ENCODE assay signal across 31 cellular contexts in the genomic region with DNA sequence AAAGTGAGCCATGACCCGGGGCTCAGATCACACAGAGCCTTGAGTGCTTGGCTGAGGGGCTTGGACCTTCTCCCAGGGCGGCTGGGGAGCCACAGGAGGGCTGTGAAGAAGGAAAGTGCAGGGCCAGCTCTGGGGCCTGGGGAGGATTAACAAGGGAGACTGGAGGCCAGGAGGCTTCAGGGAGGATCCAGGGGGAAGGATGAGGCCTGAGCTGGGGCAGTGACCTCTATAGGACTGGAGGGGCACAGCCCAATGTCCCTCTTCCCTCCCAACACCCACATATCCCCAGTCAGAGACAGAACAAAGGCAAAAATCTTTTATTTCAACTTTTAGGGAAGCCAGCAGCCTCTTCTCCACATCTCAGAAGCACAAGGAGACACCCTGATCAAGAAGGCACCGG. TPM values are rescaled to one million over a fixed set of nuclear protein-coding genes. Genes with fewer than 3 reads are reported as not detected.
A peak's percentile ranks its signal among the peaks of the same experiment; 100 is the strongest.
DNase-seq lines count a peak whose midpoint lies in the region; ATAC-seq, FAIRE-seq and TF ChIP-seq lines count a peak whose summit lies in the region.
"Had no signal": no experiment of that assay in that cellular context is flagged by ENCODE, and none has a peak within 500 bp of the region (broad histone marks: within the 10 kb centered on the region; RNA-seq: fewer than 3 reads in every experiment).

No MANE protein-coding gene starts in this region.

- H2AFZ ChIP-seq in HepG2 (ENCODE audit: low read length) = no peak overlapping the region

- peaks cover 11% of the 10 kb centered on the region for H3K79me2 ChIP-seq in HepG2 (ENCODE audit: insufficient read depth, low read length)

- POLR2A ChIA-PET in HepG2 (lab: Yijun Ruan, JAX) = interaction anchor here (0.7 kb wide), 1 partner anchor 231 kb away, joined by 3 read pairs; no protein-coding TSS in a partner anchor

- in situ Hi-C loops in HepG2 (cut with HindIII; ENCODE audit: extremely low pct_ligation_motif_present, low pct_unique_long_range_greater_than_20kb) = no loop called here

- H3K36me3 ChIP-seq in HepG2 (replicated peaks in 1 of 2; ENCODE audit: control insufficient read depth in 1 of 2, insufficient read depth in 2 of 2, low read length in 2 of 2) = peaks cover 6 to 25% of the 10 kb centered on the region in 2 experiments; a peak in 3 of 5 replicates
- peaks cover 0 to 3% (median 2%) of the 10 kb centered on the region in 4 donors for H3K36me3 ChIP-seq in right lobe of liver
- peaks cover 26% of the 10 kb centered on the region for H3K36me3 ChIP-seq in SK-N-MC (ENCODE audit: insufficient read depth, low read length)
- no peaks in the 10 kb centered on the region for H3K36me3 ChIP-seq in body of pancreas (replicated peaks in 1 of 2; ENCODE audit: insufficient read depth in 1 of 2, low read depth in 2 of 2)
- H3K36me3 ChIP-seq: breast epithelium had no signal

- no TSS peak for BruUV-seq in HepG2 (replicated peaks; lab: Mats Ljungman, UMichigan)

- ATAC-seq in HepG2 (no peak), right lobe of liver (no peak), foreskin keratinocyte (no peak), body of pancreas (no peak)
- ATAC-seq: left cardiac atrium, sciatic nerve, T-cell had no signal

- H3K4me3 ChIP-seq in HepG2 (replicated peaks in 1 of 3; ENCODE audit: insufficient read depth in 1 of 3, low read depth in 2 of 3, low read length in 3 of 3) (no peak overlapping the region), right lobe of liver (no peak overlapping the region), SK-N-MC (no peak overlapping the region), body of pancreas (no peak overlapping the region)
- H3K4me3 ChIP-seq: breast epithelium, SJSA1, thyroid gland, vagina had no signal

- H3K27me3 ChIP-seq in HepG2 (ENCODE audit: control insufficient read depth in 1 of 2, insufficient read depth in 2 of 2, low read length in 2 of 2) = peaks cover 0 to 13% of the 10 kb centered on the region in 2 experiments; a peak in 3 of 5 replicates
- H3K27me3 ChIP-seq in right lobe of liver = no peaks in the 10 kb centered on the region
- peaks cover 14% of the 10 kb centered on the region for H3K27me3 ChIP-seq in foreskin keratinocyte
- H3K27me3 ChIP-seq in body of pancreas = peaks cover 0 to 11% of the 10 kb centered on the region in 2 donors
- H3K27me3 ChIP-seq: breast epithelium, vagina had no signal

- TF ChIP-seq POLR2A in HepG2 (IDR thresholded peaks at IDR 0.05; ENCODE audit: insufficient read depth in 1 of 2, low read depth in 2 of 2, low read length in 2 of 2) (no peak), right lobe of liver (IDR thresholded peaks at IDR 0.05) (no peak), body of pancreas (IDR thresholded peaks at IDR 0.05) (no peak)

- no peak for TF ChIP-seq RAD21 in HepG2 (CRISPR knock-in tag; IDR thresholded peaks at IDR 0.05)

- H3K27ac ChIP-seq in HepG2 (ENCODE audit: extremely low read length, insufficient read depth, low read length) = no peak overlapping the region
- no peak overlapping the region for H3K27ac ChIP-seq in right lobe of liver
- H3K27ac ChIP-seq in SK-N-MC = peak overlapping the region; percentile 42; the same call in 1 of the 2 replicates
- no peak overlapping the region for H3K27ac ChIP-seq in foreskin keratinocyte
- no peak overlapping the region for H3K27ac ChIP-seq in body of pancreas
- H3K27ac ChIP-seq: breast epithelium, SJSA1, thyroid gland, vagina had no signal

- intact Hi-C loops in HepG2 (cut with micrococcal nuclease; ENCODE audit: unreplicated experiment) = no loop called here
- intact Hi-C loops in right lobe of liver (cut with DNase I) = no loop called here
- intact Hi-C loops in body of pancreas (cut with DNase I) = no loop called here

- no peak overlapping the region for H3K4me2 ChIP-seq in HepG2 (ENCODE audit: low read depth, low read length)

- no peak overlapping the region for H3K9ac ChIP-seq in HepG2 (ENCODE audit: insufficient read depth, low read depth, low read length)
- H3K9ac ChIP-seq in SK-N-MC (ENCODE audit: insufficient read length) = no peak overlapping the region

- peaks cover 5% of the 10 kb centered on the region; the same call in 1 of the 2 replicates for H4K20me1 ChIP-seq in HepG2 (ENCODE audit: insufficient read depth, low read length)

- TF ChIP-seq CTCF in HepG2 (CRISPR knock-in tag; IDR thresholded peaks at IDR 0.05) = no peak
- no peak for TF ChIP-seq CTCF in right lobe of liver (IDR thresholded peaks at IDR 0.05)
- peak; percentile 9 for TF ChIP-seq CTCF in foreskin keratinocyte (conservative IDR thresholded peaks at IDR 0.05)
- no peak for TF ChIP-seq CTCF in body of pancreas (IDR thresholded peaks at IDR 0.05)

- no peak for TF ChIP-seq EP300 in HepG2 (IDR thresholded peaks at IDR 0.05; ENCODE audit: low read depth in 2 of 2, low read length in 2 of 2)
- TF ChIP-seq EP300 in HepG2 (CRISPR knock-in tag; IDR thresholded peaks at IDR 0.05; ENCODE audit: borderline replicate concordance) = no peak

- no peaks in the 10 kb centered on the region for H3K9me3 ChIP-seq in HepG2 (ENCODE audit: low read length)
- no peaks in the 10 kb centered on the region for H3K9me3 ChIP-seq in right lobe of liver
- no peaks in the 10 kb centered on the region for H3K9me3 ChIP-seq in SK-N-MC (ENCODE audit: low read depth, low read length)
- no peaks in the 10 kb centered on the region for H3K9me3 ChIP-seq in body of pancreas
- H3K9me3 ChIP-seq: breast epithelium, SJSA1, thyroid gland, vagina had no signal

- WGBS in HepG2 (ENCODE audit: low lambda C conversion rate) = 80% methylated on average over 2 of the region's 3 CpGs
- WGBS in right lobe of liver (ENCODE audit: insufficient coverage, low coverage, low lambda C conversion rate, missing lambda C conversion rate) = 88% methylated on average over 1 of the region's 3 CpGs
- WGBS in body of pancreas, 2 donors = 71 to 75% methylated on average over 3 of the region's 3 CpGs

- FAIRE-seq in HepG2 (lab: Jason Lieb, UNC) = no peak
- FAIRE-seq: TTC549 had no signal

- CTCF ChIA-PET in HepG2 (lab: Yijun Ruan, JAX; ENCODE audit: low intra/inter-chr PET ratio, low total read pairs) = interaction anchor here (1.2 kb wide), 1 partner anchor 54 kb away, joined by 3 read pairs; no protein-coding TSS in a partner anchor

- DNase-seq in HepG2 (ENCODE audit: low spot score) (no peak), right lobe of liver (no peak), SK-N-MC (ENCODE audit: low read depth, low spot score) (no peak), foreskin keratinocyte (no peak), NCI-H82 treated with DMSO at 0.1 percent for 48 hours (lab: John Stamatoyannopoulos, UW; ENCODE audit: unreplicated experiment) (no peak), NCI-H2171 (lab: John Stamatoyannopoulos, UW) (no peak), body of pancreas (no peak), NCI-H1694 treated with DMSO at 0.1 percent for 48 hours (lab: John Stamatoyannopoulos, UW) (no peak)
- DNase-seq: activated CD4-positive, alpha-beta T cell treated with anti-CD3 and anti-CD28 coated beads, Interleukin-2, amount 50 U/mL, for 48 hours; activated naive CD4-positive, alpha-beta T cell treated with anti-CD3 and anti-CD28 coated beads, Interleukin-2, amount 50 U/mL, for 16 hours; amygdala; COR-L47; DMS53; immature natural killer cell; left cardiac atrium; NCI-H1436 treated with DMSO at 0.1 percent for 48 hours; NCI-H345; NCI-H748 treated with DMSO at 0.1 percent for 48 hours; posterior cingulate gyrus; RPMI8226; stimulated activated CD4-positive, alpha-beta T cell treated with anti-CD3 and anti-CD28 coated beads, Interleukin-12 subunit alpha, Interleukin-12 subunit beta, amount 100 ng/mL, for 4 hours; stimulated activated CD4-positive, alpha-beta T cell treated with anti-CD3 and anti-CD28 coated beads, Interleukin-2, amount 100 ng/mL, for 48 hours; T-cell; thyroid gland had no signal

- peaks cover 38% of the 10 kb centered on the region for H3K4me1 ChIP-seq in HepG2 (ENCODE audit: insufficient read depth, low read length)
- H3K4me1 ChIP-seq in right lobe of liver = peaks cover 0 to 8% (median 0%) of the 10 kb centered on the region in 4 donors
- no peaks in the 10 kb centered on the region for H3K4me1 ChIP-seq in foreskin keratinocyte
- H3K4me1 ChIP-seq in body of pancreas = peaks cover 26% of the 10 kb centered on the region

RNA-seq across cellular contexts. Expression of a gene that starts 4.7 kb away (rescaled TPM):
- total RNA-seq in HepG2 (2016; rRNA removed; fragmentation: Illumina TruSeq; extraction: Trizol) (not detected in 2 replicates), right lobe of liver (under 1 TPM in 1 of 6 experiments, not detected in 5; 0.13 TPM), foreskin keratinocyte (not detected in 2 replicates), body of pancreas (under 1 TPM in 1 of 2 donors, not detected in 1; 0.26 TPM)
- not detected in 2 replicates for total RNA-seq in HepG2 (2016; cell fraction: cytosol; rRNA removed; fragmentation: Illumina TruSeq; extraction: Trizol; ENCODE audit: low read depth)
- 0.06 TPM in 1 of 2 replicates, not detected in the other for total RNA-seq in HepG2 (2016; cell fraction: insoluble cytoplasmic fraction; rRNA removed; fragmentation: Illumina TruSeq; extraction: Trizol)
- 0.06 TPM in 1 of 2 replicates, not detected in the other for total RNA-seq in HepG2 (2016; cell fraction: membrane; rRNA removed; fragmentation: Illumina TruSeq; extraction: Trizol)
- total RNA-seq in HepG2 (2016; cell fraction: nucleus; rRNA removed; fragmentation: Illumina TruSeq; extraction: Trizol) = not detected in 2 replicates
- polyA plus RNA-seq in HepG2 (2011; rRNA removed) (0.32 and 0.37 TPM in 2 replicates), foreskin keratinocyte (0.04 TPM in 1 of 2 replicates, not detected in the other)
- 0.15 and 0.22 TPM in 2 replicates for polyA plus RNA-seq in HepG2 (2011; cell fraction: cytosol; rRNA removed)
- polyA plus RNA-seq in HepG2 (2011; cell fraction: nucleus; rRNA removed) = 1.9 and 2.4 TPM in 2 replicates
- polyA plus RNA-seq in HepG2 (2012) = 0.17 and 0.37 TPM in 2 replicates
- polyA plus RNA-seq in HepG2 (2016; cell fraction: cytosol; fragmentation: Illumina TruSeq; extraction: Trizol; ENCODE audit: low read depth) = 0.03 and 0.05 TPM in 2 replicates
- polyA plus RNA-seq in HepG2 (2016; cell fraction: insoluble cytoplasmic fraction; fragmentation: Illumina TruSeq; extraction: Trizol; ENCODE audit: low read depth) = 0.09 and 0.10 TPM in 2 replicates
- not detected in 2 replicates for polyA plus RNA-seq in HepG2 (2016; cell fraction: membrane; fragmentation: Illumina TruSeq; extraction: Trizol; ENCODE audit: low read depth)
- 0.40 and 0.49 TPM in 2 replicates for polyA plus RNA-seq in HepG2 (2016; cell fraction: nucleus; fragmentation: Illumina TruSeq; extraction: Trizol; ENCODE audit: insufficient read depth, low read depth)
- 0.19 and 0.34 TPM in 2 replicates for polyA minus RNA-seq in HepG2 (2011; rRNA and poly(A)+ RNA removed; ENCODE audit: low replicate concordance)
- 0.40 TPM in 1 of 2 replicates, not detected in the other for polyA minus RNA-seq in HepG2 (2011; cell fraction: cytosol; rRNA and poly(A)+ RNA removed)
- polyA minus RNA-seq in HepG2 (2011; cell fraction: nucleus; rRNA and poly(A)+ RNA removed) = 0.77 and 1.6 TPM in 2 replicates
- total RNA-seq: glomerular endothelial cell, SJSA1 had no signal
- polyA plus RNA-seq: immature natural killer cell had no signal

RNA-seq across cellular contexts. Expression of a gene that starts 5.6 kb away (rescaled TPM):
- total RNA-seq in HepG2 (2016; rRNA removed; fragmentation: Illumina TruSeq; extraction: Trizol) = 94.9 and 110 TPM in 2 replicates
- total RNA-seq in HepG2 (2016; cell fraction: cytosol; rRNA removed; fragmentation: Illumina TruSeq; extraction: Trizol; ENCODE audit: low read depth) = 60.4 and 74.8 TPM in 2 replicates
- 105 and 114 TPM in 2 replicates for total RNA-seq in HepG2 (2016; cell fraction: insoluble cytoplasmic fraction; rRNA removed; fragmentation: Illumina TruSeq; extraction: Trizol)
- total RNA-seq in HepG2 (2016; cell fraction: membrane; rRNA removed; fragmentation: Illumina TruSeq; extraction: Trizol) = 77.7 and 93.8 TPM in 2 replicates
- total RNA-seq in HepG2 (2016; cell fraction: nucleus; rRNA removed; fragmentation: Illumina TruSeq; extraction: Trizol) = 75.2 and 89.0 TPM in 2 replicates
- 126 and 137 TPM in 2 replicates for polyA plus RNA-seq in HepG2 (2011; rRNA removed)
- 117 and 150 TPM in 2 replicates for polyA plus RNA-seq in HepG2 (2011; cell fraction: cytosol; rRNA removed)
- 281 and 313 TPM in 2 replicates for polyA plus RNA-seq in HepG2 (2011; cell fraction: nucleus; rRNA removed)
- 108 and 121 TPM in 2 replicates for polyA plus RNA-seq in HepG2 (2012)
- polyA plus RNA-seq in HepG2 (2016; cell fraction: cytosol; fragmentation: Illumina TruSeq; extraction: Trizol; ENCODE audit: low read depth) = 33.5 and 45.1 TPM in 2 replicates
- polyA plus RNA-seq in HepG2 (2016; cell fraction: insoluble cytoplasmic fraction; fragmentation: Illumina TruSeq; extraction: Trizol; ENCODE audit: low read depth) = 86.6 and 90.0 TPM in 2 replicates
- 42.8 and 56.0 TPM in 2 replicates for polyA plus RNA-seq in HepG2 (2016; cell fraction: membrane; fragmentation: Illumina TruSeq; extraction: Trizol; ENCODE audit: low read depth)
- 175 and 195 TPM in 2 replicates for polyA plus RNA-seq in HepG2 (2016; cell fraction: nucleus; fragmentation: Illumina TruSeq; extraction: Trizol; ENCODE audit: insufficient read depth, low read depth)
- 83.0 and 106 TPM in 2 replicates for polyA minus RNA-seq in HepG2 (2011; rRNA and poly(A)+ RNA removed; ENCODE audit: low replicate concordance)
- 40.9 and 42.6 TPM in 2 replicates for polyA minus RNA-seq in HepG2 (2011; cell fraction: cytosol; rRNA and poly(A)+ RNA removed)
- polyA minus RNA-seq in HepG2 (2011; cell fraction: nucleus; rRNA and poly(A)+ RNA removed) = 50.9 and 63.0 TPM in 2 replicates
- total RNA-seq in right lobe of liver = 10 to 100 TPM; 37.4 to 57.7 (median 43.4) TPM
- total RNA-seq in foreskin keratinocyte = 83.6 and 92.8 TPM in 2 replicates
- polyA plus RNA-seq in foreskin keratinocyte = 86.7 and 92.5 TPM in 2 replicates
- 10 to 100 TPM; 57.0 to 63.3 TPM for total RNA-seq in body of pancreas

RNA-seq across cellular contexts. Expression of a gene that starts 7.0 kb away (rescaled TPM):
- total RNA-seq in HepG2 (2016; rRNA removed; fragmentation: Illumina TruSeq; extraction: Trizol) (29.6 and 34.9 TPM in 2 replicates), right lobe of liver (10 to 100 TPM; 14.4 to 29.6 (median 19.8) TPM), foreskin keratinocyte (23.0 and 39.1 TPM in 2 replicates), body of pancreas (10 to 100 TPM; 25.9 to 38.9 TPM)
- total RNA-seq in HepG2 (2016; cell fraction: cytosol; rRNA removed; fragmentation: Illumina TruSeq; extraction: Trizol; ENCODE audit: low read depth) = 2.5 and 3.4 TPM in 2 replicates
- total RNA-seq in HepG2 (2016; cell fraction: insoluble cytoplasmic fraction; rRNA removed; fragmentation: Illumina TruSeq; extraction: Trizol) = 27.6 and 38.2 TPM in 2 replicates
- total RNA-seq in HepG2 (2016; cell fraction: membrane; rRNA removed; fragmentation: Illumina TruSeq; extraction: Trizol) = 6.3 and 7.8 TPM in 2 replicates
- 15.0 and 23.1 TPM in 2 replicates for total RNA-seq in HepG2 (2016; cell fraction: nucleus; rRNA removed; fragmentation: Illumina TruSeq; extraction: Trizol)
- polyA plus RNA-seq in HepG2 (2011; rRNA removed) (8.4 and 9.2 TPM in 2 replicates), foreskin keratinocyte (26.5 and 36.7 TPM in 2 replicates)
- 6.8 and 16.2 TPM in 2 replicates for polyA plus RNA-seq in HepG2 (2011; cell fraction: cytosol; rRNA removed)
- 31.7 and 40.0 TPM in 2 replicates for polyA plus RNA-seq in HepG2 (2011; cell fraction: nucleus; rRNA removed)
- 7.6 and 9.2 TPM in 2 replicates for polyA plus RNA-seq in HepG2 (2012)
- polyA plus RNA-seq in HepG2 (2016; cell fraction: cytosol; fragmentation: Illumina TruSeq; extraction: Trizol; ENCODE audit: low read depth) = 1.7 and 2.8 TPM in 2 replicates
- polyA plus RNA-seq in HepG2 (2016; cell fraction: insoluble cytoplasmic fraction; fragmentation: Illumina TruSeq; extraction: Trizol; ENCODE audit: low read depth) = 25.4 and 29.9 TPM in 2 replicates
- 3.2 and 4.3 TPM in 2 replicates for polyA plus RNA-seq in HepG2 (2016; cell fraction: membrane; fragmentation: Illumina TruSeq; extraction: Trizol; ENCODE audit: low read depth)
- polyA plus RNA-seq in HepG2 (2016; cell fraction: nucleus; fragmentation: Illumina TruSeq; extraction: Trizol; ENCODE audit: insufficient read depth, low read depth) = 40.8 and 41.9 TPM in 2 replicates
- polyA minus RNA-seq in HepG2 (2011; rRNA and poly(A)+ RNA removed; ENCODE audit: low replicate concordance) = 16.3 and 53.3 TPM in 2 replicates
- 13.7 and 17.8 TPM in 2 replicates for polyA minus RNA-seq in HepG2 (2011; cell fraction: cytosol; rRNA and poly(A)+ RNA removed)
- 3.6 and 4.4 TPM in 2 replicates for polyA minus RNA-seq in HepG2 (2011; cell fraction: nucleus; rRNA and poly(A)+ RNA removed)

RNA-seq across cellular contexts. Expression of a gene that starts 20.8 kb away (rescaled TPM):
- total RNA-seq in HepG2 (2016; rRNA removed; fragmentation: Illumina TruSeq; extraction: Trizol) (not detected in 2 replicates), right lobe of liver (not detected), foreskin keratinocyte (not detected in 2 replicates), body of pancreas (not detected)
- total RNA-seq in HepG2 (2016; cell fraction: cytosol; rRNA removed; fragmentation: Illumina TruSeq; extraction: Trizol; ENCODE audit: low read depth) = not detected in 2 replicates
- not detected in 2 replicates for total RNA-seq in HepG2 (2016; cell fraction: insoluble cytoplasmic fraction; rRNA removed; fragmentation: Illumina TruSeq; extraction: Trizol)
- not detected in 2 replicates for total RNA-seq in HepG2 (2016; cell fraction: membrane; rRNA removed; fragmentation: Illumina TruSeq; extraction: Trizol)
- total RNA-seq in HepG2 (2016; cell fraction: nucleus; rRNA removed; fragmentation: Illumina TruSeq; extraction: Trizol) = not detected in 2 replicates
- polyA plus RNA-seq in HepG2 (2011; rRNA removed) (not detected in 2 replicates), foreskin keratinocyte (not detected in 2 replicates)
- polyA plus RNA-seq in HepG2 (2011; cell fraction: cytosol; rRNA removed) = not detected in 2 replicates
- polyA plus RNA-seq in HepG2 (2011; cell fraction: nucleus; rRNA removed) = not detected in 2 replicates
- not detected in 2 replicates for polyA plus RNA-seq in HepG2 (2012)
- polyA plus RNA-seq in HepG2 (2016; cell fraction: cytosol; fragmentation: Illumina TruSeq; extraction: Trizol; ENCODE audit: low read depth) = not detected in 2 replicates
- not detected in 2 replicates for polyA plus RNA-seq in HepG2 (2016; cell fraction: insoluble cytoplasmic fraction; fragmentation: Illumina TruSeq; extraction: Trizol; ENCODE audit: low read depth)
- not detected in 2 replicates for polyA plus RNA-seq in HepG2 (2016; cell fraction: membrane; fragmentation: Illumina TruSeq; extraction: Trizol; ENCODE audit: low read depth)
- not detected in 2 replicates for polyA plus RNA-seq in HepG2 (2016; cell fraction: nucleus; fragmentation: Illumina TruSeq; extraction: Trizol; ENCODE audit: insufficient read depth, low read depth)
- polyA minus RNA-seq in HepG2 (2011; rRNA and poly(A)+ RNA removed; ENCODE audit: low replicate concordance) = not detected in 2 replicates
- polyA minus RNA-seq in HepG2 (2011; cell fraction: cytosol; rRNA and poly(A)+ RNA removed) = not detected in 2 replicates
- polyA minus RNA-seq in HepG2 (2011; cell fraction: nucleus; rRNA and poly(A)+ RNA removed) = not detected in 2 replicates
- total RNA-seq: activated T-helper 2 cell treated with anti-CD3 and anti-CD28 coated beads, Interferon-gamma antibody, Interleukin-2, Interleukin-4, amounts not matched to agents 10 μg/mL and 5 μg/mL and 100 μg/mL, durations not matched to agents 14 hours and 24 hours and 36 hours; breast epithelium; glomerular endothelial cell; left cardiac atrium; sciatic nerve; SJSA1; thyroid gland; vagina had no signal
- polyA plus RNA-seq: immature natural killer cell had no signal

RNA-seq across cellular contexts. Expression of a gene that starts 22.8 kb away (rescaled TPM):
- total RNA-seq in HepG2 (2016; rRNA removed; fragmentation: Illumina TruSeq; extraction: Trizol) = not detected in 2 replicates
- not detected in 2 replicates for total RNA-seq in HepG2 (2016; cell fraction: cytosol; rRNA removed; fragmentation: Illumina TruSeq; extraction: Trizol; ENCODE audit: low read depth)
- total RNA-seq in HepG2 (2016; cell fraction: insoluble cytoplasmic fraction; rRNA removed; fragmentation: Illumina TruSeq; extraction: Trizol) = not detected in 2 replicates
- not detected in 2 replicates for total RNA-seq in HepG2 (2016; cell fraction: membrane; rRNA removed; fragmentation: Illumina TruSeq; extraction: Trizol)
- not detected in 2 replicates for total RNA-seq in HepG2 (2016; cell fraction: nucleus; rRNA removed; fragmentation: Illumina TruSeq; extraction: Trizol)
- not detected in 2 replicates for polyA plus RNA-seq in HepG2 (2011; rRNA removed)
- polyA plus RNA-seq in HepG2 (2011; cell fraction: cytosol; rRNA removed) = not detected in 2 replicates
- not detected in 2 replicates for polyA plus RNA-seq in HepG2 (2011; cell fraction: nucleus; rRNA removed)
- not detected in 2 replicates for polyA plus RNA-seq in HepG2 (2012)
- polyA plus RNA-seq in HepG2 (2016; cell fraction: cytosol; fragmentation: Illumina TruSeq; extraction: Trizol; ENCODE audit: low read depth) = not detected in 2 replicates
- not detected in 2 replicates for polyA plus RNA-seq in HepG2 (2016; cell fraction: insoluble cytoplasmic fraction; fragmentation: Illumina TruSeq; extraction: Trizol; ENCODE audit: low read depth)
- polyA plus RNA-seq in HepG2 (2016; cell fraction: membrane; fragmentation: Illumina TruSeq; extraction: Trizol; ENCODE audit: low read depth) = not detected in 2 replicates
- not detected in 2 replicates for polyA plus RNA-seq in HepG2 (2016; cell fraction: nucleus; fragmentation: Illumina TruSeq; extraction: Trizol; ENCODE audit: insufficient read depth, low read depth)
- polyA minus RNA-seq in HepG2 (2011; rRNA and poly(A)+ RNA removed; ENCODE audit: low replicate concordance) = not detected in 2 replicates
- polyA minus RNA-seq in HepG2 (2011; cell fraction: cytosol; rRNA and poly(A)+ RNA removed) = not detected in 2 replicates
- not detected in 2 replicates for polyA minus RNA-seq in HepG2 (2011; cell fraction: nucleus; rRNA and poly(A)+ RNA removed)
- not detected for total RNA-seq in right lobe of liver
- not detected in 2 replicates for total RNA-seq in foreskin keratinocyte
- not detected in 2 replicates for polyA plus RNA-seq in foreskin keratinocyte
- total RNA-seq in body of pancreas = not detected
- total RNA-seq: activated T-helper 2 cell treated with anti-CD3 and anti-CD28 coated beads, Interferon-gamma antibody, Interleukin-2, Interleukin-4, amounts not matched to agents 10 μg/mL and 5 μg/mL and 100 μg/mL, durations not matched to agents 14 hours and 24 hours and 36 hours; breast epithelium; glomerular endothelial cell; left cardiac atrium; sciatic nerve; SJSA1; T-cell; thyroid gland; vagina had no signal
- polyA plus RNA-seq: immature natural killer cell had no signal
